In genomic region chr17:47502776-47503455, GRCh38 we compare ENCODE assay signal across 8 cellular contexts. TPM values are rescaled to one million over a fixed set of nuclear protein-coding genes. Genes with fewer than 3 reads are reported as not detected.
DNase-seq lines count a peak whose midpoint lies in the region; ATAC-seq, FAIRE-seq and TF ChIP-seq lines count a peak whose summit lies in the region.
"Not testable (repeated sequence)": the region's sequence is repeated elsewhere in the genome, so short reads cannot be mapped to it uniquely, and the experiment has no call there.

No MANE protein-coding gene starts in this region.

- H3K27me3 Mint-ChIP-seq in type B pancreatic cell, result not testable (repeated sequence)

- FAIRE-seq in keratinocyte (lab: Jason Lieb, UNC), result peak; percentile 66
- not testable (repeated sequence) for FAIRE-seq in pancreas (lab: Jason Lieb, UNC)

- H3K9ac ChIP-seq in keratinocyte (ENCODE audit: control insufficient read depth, extremely low read depth, insufficient read depth, low read length), result peak overlapping the region; percentile 33

- peak; percentile 63 for DNase-seq in Daoy (ENCODE audit: low read depth)
- peak; percentile 12 for DNase-seq in KBM-7
- peak in 1 of 2 experiments; percentile 63 for DNase-seq in SJSA1 (ENCODE audit: low read depth in 1 of 2, low spot score in 2 of 2)
- DNase-seq in activated naive CD4-positive, alpha-beta T cell treated with anti-CD3 and anti-CD28 coated beads, Interleukin-2, amount 50 U/mL, for 72 hours (ENCODE audit: low spot score in 2 of 2); keratinocyte (ENCODE audit: low read depth, low spot score); pancreas; type B pancreatic cell (ENCODE audit: extremely low spot score, unreplicated experiment): not testable (repeated sequence)
- DNase-seq in epithelial cell of esophagus (ENCODE audit: low read depth), result peak; percentile 67

- TF ChIP-seq CTCF in epithelial cell of esophagus (IDR thresholded peaks at IDR 0.05; ENCODE audit: insufficient read depth, low read depth, low read length, missing control alignments); keratinocyte (optimal IDR thresholded peaks at IDR 0.05 in 1 of 3, IDR thresholded peaks at IDR 0.05 in 1 of 3, conservative IDR thresholded peaks at IDR 0.05 in 1 of 3; ENCODE audit: extremely low read depth in 1 of 3, insufficient read depth in 2 of 3, low read length in 3 of 3); pancreas (IDR thresholded peaks at IDR 0.05); type B pancreatic cell (conservative IDR thresholded peaks at IDR 0.05): not testable (repeated sequence)

- not testable (repeated sequence) for H3K9me3 ChIP-seq in SJSA1 (replicated peaks); keratinocyte (ENCODE audit: control insufficient read depth, low read depth, low read length); pancreas

- H3K9me1 ChIP-seq in keratinocyte (ENCODE audit: control insufficient read depth, extremely low read depth, insufficient read depth, low read length), result not testable (repeated sequence)

- H3K4me1 Mint-ChIP-seq in type B pancreatic cell (ENCODE audit: unreplicated experiment), result peaks cover 16% of the 10 kb centered on the region

- not testable (repeated sequence) for H3K36me3 ChIP-seq in SJSA1; keratinocyte (ENCODE audit: control insufficient read depth in 2 of 2, extremely low read depth in 1 of 2, insufficient read depth in 2 of 2, low read length in 2 of 2); pancreas

- peak overlapping the region; percentile 45 for H3K4me2 ChIP-seq in keratinocyte (ENCODE audit: control insufficient read depth, extremely low read depth, insufficient read depth, low read depth, low read length)

- not testable (repeated sequence) for H3K79me2 ChIP-seq in keratinocyte (ENCODE audit: control insufficient read depth, insufficient read depth, low read length)

- peak overlapping the region; percentile 59 for H3K4me3 Mint-ChIP-seq in type B pancreatic cell

- H3K27me3 ChIP-seq in SJSA1 (replicated peaks); keratinocyte (ENCODE audit: control insufficient read depth, extremely low read depth, insufficient read depth, low read length); pancreas: not testable (repeated sequence)

- dilution Hi-C loops in keratinocyte (cut with MboI; ENCODE audit: extremely low pct_ligation_motif_present, low sequenced_read_pairs), result not testable (repeated sequence)

- ATAC-seq in activated naive CD4-positive, alpha-beta T cell treated with anti-CD3 and anti-CD28 coated beads, Interleukin-2, amount 50 U/mL, for 72 hours, result peak; percentile 25 to 26
- ATAC-seq in pancreas, result peak; percentile 41 to 70 (median 65)

- H4K20me1 ChIP-seq in keratinocyte (ENCODE audit: control insufficient read depth, extremely low read depth, insufficient read depth, low read length), result not testable (repeated sequence)

- peaks cover 18% of the 10 kb centered on the region for H3K4me1 ChIP-seq in SJSA1 (replicated peaks)
- not testable (repeated sequence) for H3K4me1 ChIP-seq in keratinocyte (ENCODE audit: control insufficient read depth, extremely low read depth, insufficient read depth, low read length); pancreas

- not testable (repeated sequence) for H3K36me3 Mint-ChIP-seq in activated naive CD4-positive, alpha-beta T cell treated with anti-CD3 and anti-CD28 coated beads, Interleukin-2, amount 50 U/mL, for 72 hours; type B pancreatic cell

- not testable (repeated sequence) for H3K9me3 Mint-ChIP-seq in activated naive CD4-positive, alpha-beta T cell treated with anti-CD3 and anti-CD28 coated beads, Interleukin-2, amount 50 U/mL, for 72 hours; type B pancreatic cell

- WGBS in pancreas, 2 donors, result 48 to 53% methylated on average over 2 of the region's 2 CpGs

- intact Hi-C loops in pancreas (cut with DNase I), result not testable (repeated sequence)

- in situ Hi-C loops in KBM-7 (cut with MboI; ENCODE audit: low pct_unique_long_range_greater_than_20kb, low sequenced_read_pairs), result loop anchor here (25.0 kb wide), 1 partner anchor 109 kb away; no protein-coding TSS in a partner anchor

- peak overlapping the region; percentile 39 to 92 for H3K27ac Mint-ChIP-seq in activated naive CD4-positive, alpha-beta T cell treated with anti-CD3 and anti-CD28 coated beads, Interleukin-2, amount 50 U/mL, for 72 hours
- peak overlapping the region; percentile 99 for H3K27ac Mint-ChIP-seq in type B pancreatic cell

- peak overlapping the region; percentile 87 for H3K27ac ChIP-seq in SJSA1
- peak overlapping the region; percentile 78 for H3K27ac ChIP-seq in keratinocyte (ENCODE audit: control insufficient read depth, insufficient read depth, low read length)
- H3K27ac ChIP-seq in pancreas, result peak overlapping the region in 2 of 4 donors; percentile 67 to 71

- H3K4me3 ChIP-seq in SJSA1; epithelial cell of esophagus (ENCODE audit: low read length); keratinocyte (ENCODE audit: control insufficient read depth in 2 of 3, extremely low read depth in 1 of 3, insufficient read depth in 2 of 3, low read depth in 1 of 3, low read length in 3 of 3); pancreas: not testable (repeated sequence)

- H2AFZ ChIP-seq in keratinocyte (ENCODE audit: control insufficient read depth, low read length), result not testable (repeated sequence)

RNA-seq across cellular contexts. Expression of gene NPEPPS, which starts 28.0 kb away (rescaled TPM):
- 52.3 and 54.4 TPM in 2 replicates for total RNA-seq in Daoy (2014; rRNA removed; shearing (Covaris generic))
- total RNA-seq in SJSA1 (2014; rRNA removed; shearing (Covaris generic)), result 60.3 and 69.0 TPM in 2 replicates
- 100 to 1,000 TPM; 134 to 185 TPM for total RNA-seq in activated naive CD4-positive, alpha-beta T cell treated with anti-CD3 and anti-CD28 coated beads, Interleukin-2, amount 50 U/mL, for 72 hours
- polyA plus RNA-seq in keratinocyte (72.3 to 122 TPM (median 106 TPM) in 3 replicates), pancreas (10 to 100 TPM; 31.9 to 35.6 TPM)
- polyA plus RNA-seq in keratinocyte (2011; ENCODE audit: low read depth), result 244 TPM
- polyA plus RNA-seq in keratinocyte (2011; cell fraction: cytosol; rRNA removed), result 54.9 and 83.0 TPM in 2 replicates
- 164 and 259 TPM in 2 replicates for polyA plus RNA-seq in keratinocyte (2011; cell fraction: nucleus; rRNA removed)
- 63.3 and 123 TPM in 2 replicates for polyA plus RNA-seq in keratinocyte (2012; ENCODE audit: low replicate concordance)
- polyA minus RNA-seq in keratinocyte, result 77.3 to 240 TPM (median 134 TPM) in 3 replicates
- polyA minus RNA-seq in keratinocyte (2011; cell fraction: cytosol; rRNA and poly(A)+ RNA removed), result 70.0 TPM
- 97.5 and 197 TPM in 2 replicates for polyA minus RNA-seq in keratinocyte (2011; cell fraction: nucleus; rRNA and poly(A)+ RNA removed)
- total RNA-seq in pancreas (10 to 100 TPM; 32.3 to 72.3 (median 49.7) TPM), type B pancreatic cell (ENCODE audit: low replicate concordance) (150 and 186 TPM in 2 replicates)
